In genomic region chr4:119797238-119797894, GRCh38 we compare ENCODE assay signal across 37 cellular contexts.
"Had no signal": no experiment of that assay in that cellular context is flagged by ENCODE, and none has a peak within 500 bp of the region (broad histone marks: within the 10 kb centered on the region; RNA-seq: fewer than 3 reads in every experiment).

No MANE protein-coding gene starts in this region.

- H3K27ac ChIP-seq: brain microvascular endothelial cell, Peyer's patch, RWPE1, WERI-Rb-1 had no signal

- H3K4me1 ChIP-seq: Peyer's patch had no signal

- H3K27me3 ChIP-seq: brain microvascular endothelial cell, Peyer's patch had no signal

- DNase-seq: activated CD4-positive, alpha-beta memory T cell treated with anti-CD3 and anti-CD28 coated beads, Interleukin-2, amount 10 ng/mL, durations not matched to agents 7 days and 5 days; activated CD4-positive, alpha-beta T cell treated with anti-CD3 and anti-CD28 coated beads for 1 hour; activated CD4-positive, alpha-beta T cell treated with anti-CD3 and anti-CD28 coated beads for 48 hours; activated CD4-positive, CD25-positive, alpha-beta regulatory T cell; activated CD8-positive, alpha-beta memory T cell treated with anti-CD3 and anti-CD28 coated beads for 24 hours; activated CD8-positive, alpha-beta memory T cell treated with anti-CD3 and anti-CD28 coated beads, Interleukin-2, amount 10 ng/mL, durations not matched to agents 7 days and 5 days; activated CD8-positive, alpha-beta memory T cell treated with anti-CD3 and anti-CD28 coated beads, Interleukin-2, amount 50 U/mL, for 48 hours; activated effector memory CD4-positive, alpha-beta T cell treated with anti-CD3 and anti-CD28 coated beads, Interleukin-2, amount 50 U/mL, for 16 hours; activated naive CD4-positive, alpha-beta T cell; activated naive CD4-positive, alpha-beta T cell treated with anti-CD3 and anti-CD28 coated beads, Interleukin-2, amount 50 U/mL, for 16 hours; activated naive CD8-positive, alpha-beta T cell treated with anti-CD3 and anti-CD28 coated beads for 36 hours; activated T-cell treated with anti-CD3 and anti-CD28 coated beads, Interleukin-2, amount 50 U/mL, for 1 hour; activated T-cell treated with anti-CD3 and anti-CD28 coated beads, Interleukin-2, amount 50 U/mL, for 72 hours; amniotic stem cell; aorta; brain microvascular endothelial cell; central memory CD4-positive, alpha-beta T cell; Kasumi-1; NCI-H1105; NCI-H1417 treated with DMSO at 0.1 percent for 48 hours; NCI-H187 treated with DMSO at 0.1 percent for 48 hours; NCI-H2081; NCI-H2171 treated with DMSO at 0.1 percent for 48 hours; NCI-H2227 treated with DMSO at 0.1 percent for 48 hours; NCI-H446; NCI-H510A treated with DMSO at 0.1 percent for 48 hours; NCI-H82; PC-3; Peyer's patch; SIG-M5; SW 1271; T-helper 1 cell; T1000; WERI-Rb-1 had no signal

- H3K9me3 ChIP-seq: Peyer's patch had no signal

- H3K4me3 ChIP-seq: Peyer's patch had no signal

- ATAC-seq: activated CD8-positive, alpha-beta memory T cell treated with anti-CD3 and anti-CD28 coated beads, Interleukin-2, amount 10 ng/mL, durations not matched to agents 7 days and 5 days; activated T-cell treated with anti-CD3 and anti-CD28 coated beads, Interleukin-2, amount 50 U/mL, for 72 hours; activated T-helper 17 cell treated with anti-CD3 and anti-CD28 coated beads, Interleukin-2, amount 50 U/mL, for 72 hours; PC-3; Right ventricle myocardium inferior had no signal

- H3K36me3 ChIP-seq: brain microvascular endothelial cell, Peyer's patch, WERI-Rb-1 had no signal
